8 cellular contexts compared by ENCODE assay signal in genomic region chr7:142855401-142855743, GRCh38. TPM values are rescaled to one million over a fixed set of nuclear protein-coding genes. Genes with fewer than 3 reads are reported as not detected.
DNase-seq lines count a peak whose midpoint lies in the region; ATAC-seq and TF ChIP-seq lines count a peak whose summit lies in the region.

No MANE protein-coding gene starts in this region.

- peak overlapping the region; percentile 20 for H3K27ac Mint-ChIP-seq in progenitor cell of endocrine pancreas

- H3K9ac ChIP-seq in OCI-LY1 (ENCODE audit: low read length), result peak overlapping the region; percentile 41; the same call in 1 of the 2 replicates

- H3K27ac ChIP-seq in OCI-LY1 (ENCODE audit: low read depth, low read length, poor library complexity, severe bottlenecking), result no peak overlapping the region

- no peaks in the 10 kb centered on the region for H3K27me3 ChIP-seq in OCI-LY1 (ENCODE audit: insufficient read depth, low read length)

- H3K4me1 ChIP-seq in OCI-LY1 (ENCODE audit: insufficient read depth, low read length, severe bottlenecking), result peaks cover 7% of the 10 kb centered on the region

- H3K27me3 Mint-ChIP-seq in progenitor cell of endocrine pancreas, result peaks cover 36% of the 10 kb centered on the region

- TF ChIP-seq CTCF in OCI-LY1 (IDR thresholded peaks at IDR 0.05; ENCODE audit: low read length) (no peak), progenitor cell of endocrine pancreas (IDR thresholded peaks at IDR 0.05; ENCODE audit: unreplicated experiment) (peak; percentile 46)

- peak overlapping the region; percentile 69 for H3K4me3 ChIP-seq in OCI-LY1 (ENCODE audit: low read depth, low read length, poor library complexity, severe bottlenecking)

- H3K36me3 ChIP-seq in OCI-LY1 (ENCODE audit: insufficient read depth, low read length), result no peaks in the 10 kb centered on the region

- no peak overlapping the region for H2AFZ ChIP-seq in OCI-LY1 (ENCODE audit: low read length)

- peak overlapping the region; percentile 77 for H3K4me3 Mint-ChIP-seq in progenitor cell of endocrine pancreas (ENCODE audit: low read depth)

- peak overlapping the region; percentile 67 for H3K4me2 ChIP-seq in OCI-LY1 (ENCODE audit: low read length)

- no peaks in the 10 kb centered on the region for H4K20me1 ChIP-seq in OCI-LY1 (ENCODE audit: insufficient read depth, low read length)

- H3K36me3 Mint-ChIP-seq in progenitor cell of endocrine pancreas (ENCODE audit: insufficient read depth), result no peaks in the 10 kb centered on the region

- TF ChIP-seq POLR2A in erythroblast (IDR thresholded peaks at IDR 0.05; ENCODE audit: low read length), result no peak

- H3K79me2 ChIP-seq in OCI-LY1 (ENCODE audit: insufficient read depth, low read length), result no peaks in the 10 kb centered on the region

- peak; percentile 3 for ATAC-seq in GM19397 (IDR thresholded peaks at IDR 0.05; ENCODE audit: unreplicated experiment)
- no peak for ATAC-seq in GM21619 (IDR thresholded peaks at IDR 0.05; ENCODE audit: unreplicated experiment)

- peaks cover 6% of the 10 kb centered on the region for H3K4me1 Mint-ChIP-seq in progenitor cell of endocrine pancreas (ENCODE audit: low read depth)

- H3K9me3 ChIP-seq in OCI-LY1 (ENCODE audit: low read length), result no peaks in the 10 kb centered on the region

- no peaks in the 10 kb centered on the region for H3F3A ChIP-seq in OCI-LY1 (ENCODE audit: insufficient read depth, low read length)

- no peaks in the 10 kb centered on the region for H3K9me3 Mint-ChIP-seq in progenitor cell of endocrine pancreas (ENCODE audit: low read depth)

- DNase-seq in erythroblast (lab: John Stamatoyannopoulos, UW) (peak; percentile 38 to 43), progenitor cell of endocrine pancreas (ENCODE audit: low spot score, unreplicated experiment) (no peak), cerebellum (ENCODE audit: low spot score) (no peak), NCI-H1694 treated with DMSO at 0.1 percent for 48 hours (lab: John Stamatoyannopoulos, UW) (no peak)
- DNase-seq in stimulated activated CD4-positive, alpha-beta T cell treated with anti-CD3 and anti-CD28 coated beads, Interleukin-4, amount 100 ng/mL, for 1 hour, result no peak

- no peaks in the 10 kb centered on the region for H3K9me2 ChIP-seq in OCI-LY1 (ENCODE audit: low read depth, low read length)

RNA-seq across cellular contexts. Expression of gene EPHB6, which starts 0.5 kb away (rescaled TPM):
- total RNA-seq in progenitor cell of endocrine pancreas, result 24.8 and 28.8 TPM in 2 replicates
- 11.7 TPM for total RNA-seq in cerebellum

RNA-seq across cellular contexts. Expression of gene TRPV6, which starts 30.2 kb away (rescaled TPM):
- 5.7 and 6.2 TPM in 2 replicates for total RNA-seq in progenitor cell of endocrine pancreas
- 0.27 TPM for total RNA-seq in cerebellum

Comparison
In these comparisons a context has a peak if more than half of its experiments do, and no peak if none do; other contexts are left out.
1. DNase-seq: peak in erythroblast (2 of 2); none in progenitor cell of endocrine pancreas (single experiment), cerebellum (single experiment), stimulated activated CD4-positive, alpha-beta T cell treated with anti-CD3 and anti-CD28 coated beads, Interleukin-4, amount 100 ng/mL, for 1 hour (single experiment) and NCI-H1694 treated with DMSO at 0.1 percent for 48 hours (single experiment).